ENCODE assay signal across 18 cellular contexts in the genomic region with DNA sequence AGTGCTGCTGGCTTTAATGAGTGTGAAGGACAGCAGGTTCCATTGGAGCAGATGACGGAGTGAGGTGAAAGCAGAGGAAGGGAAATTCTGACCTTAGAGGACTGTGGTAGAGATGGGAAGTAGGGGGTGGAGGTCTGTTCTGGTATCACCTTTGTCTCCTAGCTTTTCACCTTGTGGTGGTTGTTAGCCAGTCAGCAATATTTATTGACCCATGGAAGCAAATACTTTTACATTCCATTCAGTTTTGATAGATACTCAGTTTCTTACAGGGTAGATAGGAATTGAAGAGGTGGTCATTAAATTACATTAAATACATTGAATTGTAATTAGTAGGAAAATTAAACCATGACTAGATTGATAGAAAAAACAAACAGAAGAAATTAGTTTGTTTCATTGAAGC.
A peak's percentile ranks its signal among the peaks of the same experiment; 100 is the strongest.
DNase-seq lines count a peak whose midpoint lies in the region; ATAC-seq, FAIRE-seq and TF ChIP-seq lines count a peak whose summit lies in the region.
"Had no signal": no experiment of that assay in that cellular context is flagged by ENCODE, and none has a peak within 500 bp of the region (broad histone marks: within the 10 kb centered on the region; RNA-seq: fewer than 3 reads in every experiment).

No MANE protein-coding gene starts in this region.

- no peak for TF ChIP-seq RAD21 in HepG2 (CRISPR knock-in tag; IDR thresholded peaks at IDR 0.05)

- no TSS peak for BruUV-seq in HepG2 (replicated peaks; lab: Mats Ljungman, UMichigan)

- FAIRE-seq in HepG2 (lab: Jason Lieb, UNC) (no peak), H54 (lab: Jason Lieb, UNC) (peak; percentile 27)

- H3K4me1 ChIP-seq in HepG2 (ENCODE audit: insufficient read depth, low read length) (peaks cover 14% of the 10 kb centered on the region), right lobe of liver (no peaks in the 10 kb centered on the region), body of pancreas (peaks cover 18% of the 10 kb centered on the region)

- DNase-seq in HepG2 (ENCODE audit: low spot score): no peak
- no peak for DNase-seq in right lobe of liver
- no peak for DNase-seq in CD4-positive, alpha-beta T cell
- no peak for DNase-seq in H54 (ENCODE audit: insufficient read length, low spot score)
- DNase-seq in naive thymus-derived CD8-positive, alpha-beta T cell: no peak
- DNase-seq in left cardiac atrium: no peak
- DNase-seq in body of pancreas: no peak
- DNase-seq: DMS 273 treated with DMSO at 0.1 percent for 48 hours, DMS153, GDM1 had no signal

- H3K36me3 ChIP-seq in HepG2 (replicated peaks in 1 of 2; ENCODE audit: control insufficient read depth in 1 of 2, insufficient read depth in 2 of 2, low read length in 2 of 2): peaks cover 0 to 4% of the 10 kb centered on the region in 2 experiments; a peak in 3 of 5 replicates
- H3K36me3 ChIP-seq in right lobe of liver: no peaks in the 10 kb centered on the region
- no peaks in the 10 kb centered on the region for H3K36me3 ChIP-seq in body of pancreas (replicated peaks in 1 of 2; ENCODE audit: insufficient read depth in 1 of 2, low read depth in 2 of 2)
- H3K36me3 ChIP-seq: BE2C, BLaER1 had no signal

- CTCF ChIA-PET in HepG2 (lab: Yijun Ruan, JAX; ENCODE audit: low intra/inter-chr PET ratio, low total read pairs): interaction anchor here (3.8 to 4.1 kb wide), 2 partner anchors 216 to 235 kb away, joined by 25 to 26 read pairs; partner anchors contain the start of gene NPPC
- CTCF ChIA-PET in CD4-positive, alpha-beta T cell (lab: Charles Lee): interaction anchor here (1.0 kb wide), 1 partner anchor 236 kb away, joined by 5 read pairs; no protein-coding TSS in a partner anchor

- POLR2A ChIA-PET in HepG2 (lab: Yijun Ruan, JAX): no interaction called here
- POLR2A ChIA-PET in CD4-positive, alpha-beta T cell (lab: Charles Lee): no interaction called here
- POLR2A ChIA-PET in naive thymus-derived CD8-positive, alpha-beta T cell (lab: Charles Lee): no interaction called here

- H3K27ac ChIP-seq in HepG2 (ENCODE audit: extremely low read length, insufficient read depth, low read length): no peak overlapping the region
- H3K27ac ChIP-seq in right lobe of liver: no peak overlapping the region
- no peak overlapping the region for H3K27ac ChIP-seq in CD4-positive, alpha-beta T cell (ENCODE audit: low read depth, low read length)
- H3K27ac ChIP-seq in body of pancreas: no peak overlapping the region
- H3K27ac ChIP-seq: 22Rv1, BLaER1 had no signal

- H3K27ac Mint-ChIP-seq in CD4-positive, alpha-beta T cell: peak overlapping the region; percentile 15
- H3K27ac Mint-ChIP-seq in naive thymus-derived CD8-positive, alpha-beta T cell: peak overlapping the region in 8 of 10 donors; percentile 22 to 90 (median 55)
- H3K27ac Mint-ChIP-seq: CD14-positive monocyte had no signal

- no peaks in the 10 kb centered on the region for H4K20me1 ChIP-seq in HepG2 (ENCODE audit: insufficient read depth, low read length)
- H4K20me1 ChIP-seq: BLaER1 had no signal

- no peak overlapping the region for H3K4me2 ChIP-seq in HepG2 (ENCODE audit: low read depth, low read length)

- intact Hi-C loops in HepG2 (cut with micrococcal nuclease; ENCODE audit: unreplicated experiment): loop anchor here (5.0 kb wide), 1 partner anchor 186 kb away; no protein-coding TSS in a partner anchor
- intact Hi-C loops in right lobe of liver (cut with DNase I): no loop called here
- intact Hi-C loops in CD4-positive, alpha-beta T cell (cut with DNase I, micrococcal nuclease): loop anchor here in 1 of 2 experiments (5.0 kb wide), 2 partner anchors 186 to 234 kb away; no protein-coding TSS in a partner anchor
- intact Hi-C loops in left cardiac atrium (cut with DNase I): loop anchor here (1.0 to 5.0 kb wide), 3 partner anchors 214 to 234 kb away; partner anchors contain the start of gene NPPC (in 1 of the 2)
- intact Hi-C loops in body of pancreas (cut with DNase I): loop anchor here (5.0 kb wide), 1 partner anchor 209 kb away; no protein-coding TSS in a partner anchor

- TF ChIP-seq EP300 in HepG2 (IDR thresholded peaks at IDR 0.05; ENCODE audit: low read depth in 2 of 2, low read length in 2 of 2) (no peak), HepG2 (CRISPR knock-in tag; IDR thresholded peaks at IDR 0.05; ENCODE audit: borderline replicate concordance) (no peak)

- in situ Hi-C loops in HepG2 (cut with HindIII; ENCODE audit: extremely low pct_ligation_motif_present, low pct_unique_long_range_greater_than_20kb): loop anchor here (10.0 kb wide), 1 partner anchor 217 kb away; the partner anchor contains the start of gene NPPC

- no peaks in the 10 kb centered on the region for H3K9me3 Mint-ChIP-seq in CD4-positive, alpha-beta T cell
- no peaks in the 10 kb centered on the region for H3K9me3 Mint-ChIP-seq in naive thymus-derived CD8-positive, alpha-beta T cell
- H3K9me3 Mint-ChIP-seq: CD14-positive monocyte; CD4-positive, alpha-beta memory T cell; CD8-positive, alpha-beta memory T cell had no signal

- no peaks in the 10 kb centered on the region for H3K79me2 ChIP-seq in HepG2 (ENCODE audit: insufficient read depth, low read length)

- peaks cover 25% of the 10 kb centered on the region for H3K36me3 Mint-ChIP-seq in CD4-positive, alpha-beta T cell (ENCODE audit: low read depth)
- H3K36me3 Mint-ChIP-seq in naive thymus-derived CD8-positive, alpha-beta T cell: peaks cover 0 to 17% (median 8%) of the 10 kb centered on the region in 3 donors

- no peaks in the 10 kb centered on the region for H3K27me3 Mint-ChIP-seq in CD4-positive, alpha-beta T cell
- no peaks in the 10 kb centered on the region for H3K27me3 Mint-ChIP-seq in naive thymus-derived CD8-positive, alpha-beta T cell
- H3K27me3 Mint-ChIP-seq: CD4-positive, alpha-beta memory T cell had no signal

- ATAC-seq in HepG2: no peak
- ATAC-seq in right lobe of liver: no peak
- ATAC-seq in CD4-positive, alpha-beta T cell (ENCODE audit: poor library complexity): no peak
- ATAC-seq in naive thymus-derived CD8-positive, alpha-beta T cell: no peak
- ATAC-seq in GM18870 (IDR thresholded peaks at IDR 0.05; ENCODE audit: unreplicated experiment): no peak
- ATAC-seq in left cardiac atrium: no peak
- ATAC-seq in body of pancreas: no peak

- H3K4me1 Mint-ChIP-seq in CD4-positive, alpha-beta T cell (ENCODE audit: low read depth): peaks cover 43% of the 10 kb centered on the region
- peaks cover 27 to 55% (median 44%) of the 10 kb centered on the region in 4 donors for H3K4me1 Mint-ChIP-seq in naive thymus-derived CD8-positive, alpha-beta T cell

- no peak overlapping the region for H2AFZ ChIP-seq in HepG2 (ENCODE audit: low read length)

- H3K4me3 Mint-ChIP-seq in CD4-positive, alpha-beta T cell: no peak overlapping the region
- H3K4me3 Mint-ChIP-seq in naive thymus-derived CD8-positive, alpha-beta T cell: no peak overlapping the region
- H3K4me3 Mint-ChIP-seq: CD14-positive monocyte; CD4-positive, alpha-beta memory T cell had no signal

- TF ChIP-seq POLR2A in HepG2 (IDR thresholded peaks at IDR 0.05; ENCODE audit: insufficient read depth in 1 of 2, low read depth in 2 of 2, low read length in 2 of 2) (no peak), right lobe of liver (IDR thresholded peaks at IDR 0.05) (no peak), H54 (IDR thresholded peaks at IDR 0.05; ENCODE audit: low read depth, low read length) (no peak), body of pancreas (IDR thresholded peaks at IDR 0.05) (no peak)

- no peaks in the 10 kb centered on the region for H3K27me3 ChIP-seq in HepG2 (ENCODE audit: control insufficient read depth in 1 of 2, insufficient read depth in 2 of 2, low read length in 2 of 2)
- no peaks in the 10 kb centered on the region for H3K27me3 ChIP-seq in right lobe of liver
- H3K27me3 ChIP-seq in CD4-positive, alpha-beta T cell (ENCODE audit: control insufficient read depth, insufficient read depth, low read length): no peaks in the 10 kb centered on the region
- no peaks in the 10 kb centered on the region for H3K27me3 ChIP-seq in body of pancreas
- H3K27me3 ChIP-seq: BE2C, BLaER1 had no signal

- no peak overlapping the region for H3K4me3 ChIP-seq in HepG2 (replicated peaks in 1 of 3; ENCODE audit: insufficient read depth in 1 of 3, low read depth in 2 of 3, low read length in 3 of 3)
- H3K4me3 ChIP-seq in right lobe of liver: no peak overlapping the region
- no peak overlapping the region for H3K4me3 ChIP-seq in body of pancreas
- H3K4me3 ChIP-seq: BLaER1, GM12878 had no signal

- no peak for TF ChIP-seq CTCF in HepG2 (CRISPR knock-in tag; IDR thresholded peaks at IDR 0.05)
- TF ChIP-seq CTCF in right lobe of liver (IDR thresholded peaks at IDR 0.05): no peak
- TF ChIP-seq CTCF in CD4-positive, alpha-beta T cell (IDR thresholded peaks at IDR 0.05): no peak
- TF ChIP-seq CTCF in body of pancreas (IDR thresholded peaks at IDR 0.05): no peak

- no peak overlapping the region for H3K9ac ChIP-seq in HepG2 (ENCODE audit: insufficient read depth, low read depth, low read length)
- H3K9ac ChIP-seq: BLaER1 had no signal

- WGBS in HepG2 (ENCODE audit: low lambda C conversion rate): 100% methylated on average over 1 of the region's 1 CpG
- WGBS in right lobe of liver (ENCODE audit: insufficient coverage, low coverage, low lambda C conversion rate, missing lambda C conversion rate): 100% methylated on average over 1 of the region's 1 CpG
- WGBS in body of pancreas, 2 donors: 100% methylated on average over 1 of the region's 1 CpG

- H3K9me3 ChIP-seq in HepG2 (ENCODE audit: low read length) (no peaks in the 10 kb centered on the region), right lobe of liver (no peaks in the 10 kb centered on the region), body of pancreas (no peaks in the 10 kb centered on the region)
- no peaks in the 10 kb centered on the region for H3K9me3 ChIP-seq in CD4-positive, alpha-beta T cell (ENCODE audit: control insufficient read depth, low read length)
- H3K9me3 ChIP-seq: BE2C, BLaER1 had no signal

TF ChIP-seq in HepG2, 621 proteins besides CTCF, POLR2A, EP300 and RAD21 (continues in another document):
- no peak for TF ChIP-seq FOXJ3 (CRISPR knock-in tag; IDR thresholded peaks at IDR 0.05; ENCODE audit: borderline replicate concordance)
- no peak for TF ChIP-seq TBX2 (CRISPR knock-in tag; IDR thresholded peaks at IDR 0.05; ENCODE audit: borderline replicate concordance)
- no peak for TF ChIP-seq ZSCAN9 (CRISPR knock-in tag; IDR thresholded peaks at IDR 0.05; ENCODE audit: borderline replicate concordance)

Comparison
In these comparisons a context has a peak if more than half of its experiments do, and no peak if none do; other contexts are left out.
1. intact Hi-C loops: an anchor here in HepG2 (5.0 kb wide), left cardiac atrium (1.0 to 5.0 kb wide) and body of pancreas (5.0 kb wide); none called in right lobe of liver.